8 cellular contexts compared by ENCODE assay signal in genomic region chr4:38782452-38783108, GRCh38. TPM values are rescaled to one million over a fixed set of nuclear protein-coding genes. Genes with fewer than 3 reads are reported as not detected.
DNase-seq lines count a peak whose midpoint lies in the region; ATAC-seq, FAIRE-seq and TF ChIP-seq lines count a peak whose summit lies in the region.

Gene TLR10 (minus strand): TSS chr4:38782990. CDS start chr4:38775590, 7,400 bp downstream.

- H3K4me3 ChIP-seq in Panc1 (ENCODE audit: low read depth in 2 of 2, low read length in 2 of 2) (no peak within 1 kb of the TSS), bronchial epithelial cell (ENCODE audit: low read depth, low read length) (no peak within 1 kb of the TSS), thyroid gland (replicated peaks in 1 of 3) (no peak within 1 kb of the TSS)

- peak; percentile 77 for TF ChIP-seq CTCF in Panc1 (IDR thresholded peaks at IDR 0.05)
- peak; percentile 51 for TF ChIP-seq CTCF in bronchial epithelial cell (IDR thresholded peaks at IDR 0.05; ENCODE audit: insufficient read depth, low read length, severe bottlenecking)
- TF ChIP-seq CTCF in thyroid gland (IDR thresholded peaks at IDR 0.05), result peak; percentile 39 to 72 (median 70)

- no peaks in the 10 kb centered on the region for H3K9me3 Mint-ChIP-seq in activated CD4-positive, alpha-beta T cell treated with anti-CD3 and anti-CD28 coated beads for 36 hours (ENCODE audit: low read depth)
- H3K9me3 Mint-ChIP-seq in IgD-negative memory B cell, result peaks cover 3 to 6% (median 4%) of the 10 kb centered on the region in 3 donors

- POLR2A ChIA-PET in activated CD4-positive, alpha-beta T cell treated with anti-CD3 and anti-CD28 coated beads for 36 hours (lab: Charles Lee), result interaction anchor here (0.6 to 1.0 kb wide), 4 partner anchors 23 to 938 kb away, joined by 3 to 5 read pairs (median 4); no protein-coding TSS in a partner anchor
- POLR2A ChIA-PET in Panc1 (lab: Charles Lee), result no interaction called here

- H3K4me1 ChIP-seq in Panc1 (ENCODE audit: control insufficient read depth, insufficient read depth, low read length), result no peaks in the 10 kb centered on the region
- H3K4me1 ChIP-seq in thyroid gland, result no peaks in the 10 kb centered on the region

- in situ Hi-C loops in Panc1 (cut with HindIII; ENCODE audit: low pct_unique_long_range_greater_than_20kb, low sequenced_read_pairs), result no loop called here

- H3K27me3 ChIP-seq in Panc1 (ENCODE audit: control insufficient read depth, insufficient read depth, low read length) (no peaks in the 10 kb centered on the region), bronchial epithelial cell (ENCODE audit: control insufficient read depth, insufficient read depth, low read length) (no peaks in the 10 kb centered on the region), thyroid gland (no peaks in the 10 kb centered on the region)

- TF ChIP-seq POLR2A in thyroid gland (IDR thresholded peaks at IDR 0.05), result no peak

- H3K4me1 Mint-ChIP-seq in activated CD4-positive, alpha-beta T cell treated with anti-CD3 and anti-CD28 coated beads for 36 hours, result peaks cover 5% of the 10 kb centered on the region
- peaks cover 26 to 31% (median 28%) of the 10 kb centered on the region in 3 donors for H3K4me1 Mint-ChIP-seq in IgD-negative memory B cell

- peak; percentile 63 for ATAC-seq in activated CD4-positive, alpha-beta T cell treated with anti-CD3 and anti-CD28 coated beads for 36 hours
- ATAC-seq in GM21576 (IDR thresholded peaks at IDR 0.05; ENCODE audit: unreplicated experiment), result peak; percentile 57
- peak; percentile 66; the same call in 1 of the 2 replicates for ATAC-seq in Panc1
- peak; percentile 79 for ATAC-seq in left colon

- H3K27me3 Mint-ChIP-seq in activated CD4-positive, alpha-beta T cell treated with anti-CD3 and anti-CD28 coated beads for 36 hours, result no peaks in the 10 kb centered on the region
- H3K27me3 Mint-ChIP-seq in IgD-negative memory B cell, result no peaks in the 10 kb centered on the region

- H3K27ac ChIP-seq in Panc1 (ENCODE audit: low read length), result no peak within 1 kb of the TSS
- H3K27ac ChIP-seq in thyroid gland, result no peak within 1 kb of the TSS

- no peak within 1 kb of the TSS for H3K4me3 Mint-ChIP-seq in activated CD4-positive, alpha-beta T cell treated with anti-CD3 and anti-CD28 coated beads for 36 hours
- H3K4me3 Mint-ChIP-seq in IgD-negative memory B cell, result peak within 1 kb of the TSS; percentile 95 to 100 (median 98)

- H3K36me3 ChIP-seq in Panc1 (ENCODE audit: control insufficient read depth, insufficient read depth, low read length), result no peaks in the 10 kb centered on the region
- no peaks in the 10 kb centered on the region for H3K36me3 ChIP-seq in bronchial epithelial cell (ENCODE audit: control insufficient read depth, insufficient read depth, low read length)
- H3K36me3 ChIP-seq in thyroid gland, result no peaks in the 10 kb centered on the region

- CTCF ChIA-PET in activated CD4-positive, alpha-beta T cell treated with anti-CD3 and anti-CD28 coated beads for 36 hours (lab: Charles Lee), result interaction anchor here (0.6 to 4.1 kb wide), 37 partner anchors 9 to 605 kb away, joined by 3 to 99 read pairs (median 5); partner anchors contain the start of genes TLR1 and TLR6
- CTCF ChIA-PET in Panc1 (lab: Charles Lee), result interaction anchor here (0.6 to 1.8 kb wide), 4 partner anchors 23 to 415 kb away, joined by 3 to 7 read pairs (median 4); no protein-coding TSS in a partner anchor

- intact Hi-C loops in activated CD4-positive, alpha-beta T cell treated with anti-CD3 and anti-CD28 coated beads for 36 hours (cut with DNase I, micrococcal nuclease), result loop anchor here in 1 of 2 experiments (1.0 kb wide), 2 partner anchors 23 to 603 kb away; no protein-coding TSS in a partner anchor
- intact Hi-C loops in Panc1 (cut with micrococcal nuclease; ENCODE audit: unreplicated experiment) (no loop called here), left colon (cut with DNase I, micrococcal nuclease) (no loop called here), thyroid gland (cut with DNase I) (no loop called here)

- BruUV-seq in Panc1 (replicated peaks; lab: Mats Ljungman, UMichigan), result no TSS peak

- WGBS in thyroid gland, 2 donors, result 37% methylated on average over 12 of the region's 12 CpGs

- DNase-seq in activated CD4-positive, alpha-beta T cell treated with anti-CD3 and anti-CD28 coated beads for 36 hours, result peak; percentile 37
- DNase-seq in activated CD4-positive, alpha-beta T cell treated with anti-CD3 and anti-CD28 coated beads for 1 hour, result no peak
- DNase-seq in Panc1 (ENCODE audit: low read depth, low spot score) (no peak), bronchial epithelial cell (ENCODE audit: low read depth) (peak; percentile 53), left colon (peak in 1 of 2 donors; percentile 43), thyroid gland (peak; percentile 33 to 47)

- no peaks in the 10 kb centered on the region for H3K36me3 Mint-ChIP-seq in activated CD4-positive, alpha-beta T cell treated with anti-CD3 and anti-CD28 coated beads for 36 hours (ENCODE audit: low read depth)
- peaks cover 15% of the 10 kb centered on the region for H3K36me3 Mint-ChIP-seq in IgD-negative memory B cell

- no peak for FAIRE-seq in bronchial epithelial cell (lab: Jason Lieb, UNC)

- H3K9me3 ChIP-seq in Panc1 (ENCODE audit: control insufficient read depth, insufficient read depth, low read depth, low read length) (no peaks in the 10 kb centered on the region), thyroid gland (no peaks in the 10 kb centered on the region)

- H3K27ac Mint-ChIP-seq in activated CD4-positive, alpha-beta T cell treated with anti-CD3 and anti-CD28 coated beads for 36 hours, result no peak within 1 kb of the TSS
- H3K27ac Mint-ChIP-seq in IgD-negative memory B cell, result peak within 1 kb of the TSS; percentile 68 to 95 (median 87)

RNA-seq across cellular contexts. Expression of gene TLR10, which starts in this region (rescaled TPM):
- not detected for total RNA-seq in activated CD4-positive, alpha-beta T cell treated with anti-CD3 and anti-CD28 coated beads for 36 hours
- 183 TPM for polyA plus RNA-seq in IgD-negative memory B cell
- total RNA-seq in Panc1 (2021; ENCODE audit: unreplicated experiment), result 0.05 TPM
- not detected for polyA plus RNA-seq in Panc1 (2012; ENCODE audit: insufficient read length)
- total RNA-seq in bronchial epithelial cell, result not detected in 2 replicates
- under 1 TPM; 0.21 to 0.70 TPM for total RNA-seq in left colon
- total RNA-seq in thyroid gland, result under 1 TPM in 2 of 4 donors, not detected in 2; 0.10 to 0.83 TPM

Comparison
In these comparisons a context has a peak if more than half of its experiments do, and no peak if none do; other contexts are left out.
1. Peak in DNase-seq and ATAC-seq in activated CD4-positive, alpha-beta T cell treated with anti-CD3 and anti-CD28 coated beads for 36 hours; RNA of the gene not detected or under 1 TPM.
2. Peak in ATAC-seq in Panc1; RNA of the gene not detected or under 1 TPM.
3. Peak in DNase-seq in bronchial epithelial cell; RNA of the gene not detected or under 1 TPM.
4. Peak in ATAC-seq in left colon; RNA of the gene not detected or under 1 TPM.
5. Peak in DNase-seq in thyroid gland; RNA of the gene not detected or under 1 TPM.